1 cellular context compared by ENCODE assay signal in the genomic region with DNA sequence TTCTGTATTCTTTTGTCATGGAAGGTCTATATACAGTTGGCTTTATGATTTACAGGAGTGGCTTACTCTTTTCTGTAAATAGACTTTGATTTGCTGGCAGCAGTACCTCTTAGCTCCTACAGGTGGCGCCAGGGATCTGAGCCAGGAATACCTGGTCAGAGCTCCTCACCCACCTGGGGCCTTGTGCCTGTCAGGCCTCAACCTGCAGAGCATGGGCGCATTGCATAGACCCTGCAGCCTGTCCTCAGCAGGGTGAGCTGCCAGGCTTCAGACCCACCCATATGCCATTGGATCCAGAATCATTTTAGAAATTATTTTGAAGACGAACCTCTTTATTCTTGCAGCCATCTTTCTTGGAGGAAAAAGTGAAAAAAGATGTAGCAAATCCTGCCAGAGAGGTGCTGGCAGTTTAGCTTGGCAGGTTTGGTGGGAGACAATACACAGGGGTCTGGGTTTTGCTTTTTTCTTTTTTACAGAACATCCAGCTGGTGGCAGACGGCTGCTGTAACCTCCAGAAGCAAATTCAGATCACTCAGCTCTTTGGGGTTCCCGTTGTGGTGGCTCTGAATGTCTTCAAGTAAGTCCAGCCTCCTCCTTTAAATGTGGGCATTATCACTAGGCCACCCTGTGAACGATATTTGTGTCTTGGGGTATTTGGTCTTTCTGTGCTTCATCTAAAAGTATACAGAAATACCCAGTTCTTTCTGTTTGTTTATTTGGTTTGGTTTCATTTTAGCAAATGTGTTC.
TF ChIP-seq lines count a peak whose summit lies in the region.

No MANE protein-coding gene starts in this region.

TF ChIP-seq in HepG2, 621 proteins besides CTCF, POLR2A, EP300 and RAD21 (continued from another document and continues in another):
- TF ChIP-seq, protein P1, sequence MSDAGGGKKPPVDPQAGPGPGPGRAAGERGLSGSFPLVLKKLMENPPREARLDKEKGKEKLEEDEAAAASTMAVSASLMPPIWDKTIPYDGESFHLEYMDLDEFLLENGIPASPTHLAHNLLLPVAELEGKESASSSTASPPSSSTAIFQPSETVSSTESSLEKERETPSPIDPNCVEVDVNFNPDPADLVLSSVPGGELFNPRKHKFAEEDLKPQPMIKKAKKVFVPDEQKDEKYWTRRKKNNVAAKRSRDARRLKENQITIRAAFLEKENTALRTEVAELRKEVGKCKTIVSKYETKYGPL (CRISPR knock-in tag; IDR thresholded peaks at IDR 0.05) = no peak
- TF ChIP-seq NPAS2 (CRISPR knock-in tag; IDR thresholded peaks at IDR 0.05; ENCODE audit: borderline replicate concordance) = no peak
- TF ChIP-seq ATF1 (CRISPR knock-in tag; IDR thresholded peaks at IDR 0.05) = no peak
- no peak for TF ChIP-seq AGO2 (optimal IDR thresholded peaks at IDR 0.05; ENCODE audit: low read depth, low read length)
- TF ChIP-seq, protein P2, sequence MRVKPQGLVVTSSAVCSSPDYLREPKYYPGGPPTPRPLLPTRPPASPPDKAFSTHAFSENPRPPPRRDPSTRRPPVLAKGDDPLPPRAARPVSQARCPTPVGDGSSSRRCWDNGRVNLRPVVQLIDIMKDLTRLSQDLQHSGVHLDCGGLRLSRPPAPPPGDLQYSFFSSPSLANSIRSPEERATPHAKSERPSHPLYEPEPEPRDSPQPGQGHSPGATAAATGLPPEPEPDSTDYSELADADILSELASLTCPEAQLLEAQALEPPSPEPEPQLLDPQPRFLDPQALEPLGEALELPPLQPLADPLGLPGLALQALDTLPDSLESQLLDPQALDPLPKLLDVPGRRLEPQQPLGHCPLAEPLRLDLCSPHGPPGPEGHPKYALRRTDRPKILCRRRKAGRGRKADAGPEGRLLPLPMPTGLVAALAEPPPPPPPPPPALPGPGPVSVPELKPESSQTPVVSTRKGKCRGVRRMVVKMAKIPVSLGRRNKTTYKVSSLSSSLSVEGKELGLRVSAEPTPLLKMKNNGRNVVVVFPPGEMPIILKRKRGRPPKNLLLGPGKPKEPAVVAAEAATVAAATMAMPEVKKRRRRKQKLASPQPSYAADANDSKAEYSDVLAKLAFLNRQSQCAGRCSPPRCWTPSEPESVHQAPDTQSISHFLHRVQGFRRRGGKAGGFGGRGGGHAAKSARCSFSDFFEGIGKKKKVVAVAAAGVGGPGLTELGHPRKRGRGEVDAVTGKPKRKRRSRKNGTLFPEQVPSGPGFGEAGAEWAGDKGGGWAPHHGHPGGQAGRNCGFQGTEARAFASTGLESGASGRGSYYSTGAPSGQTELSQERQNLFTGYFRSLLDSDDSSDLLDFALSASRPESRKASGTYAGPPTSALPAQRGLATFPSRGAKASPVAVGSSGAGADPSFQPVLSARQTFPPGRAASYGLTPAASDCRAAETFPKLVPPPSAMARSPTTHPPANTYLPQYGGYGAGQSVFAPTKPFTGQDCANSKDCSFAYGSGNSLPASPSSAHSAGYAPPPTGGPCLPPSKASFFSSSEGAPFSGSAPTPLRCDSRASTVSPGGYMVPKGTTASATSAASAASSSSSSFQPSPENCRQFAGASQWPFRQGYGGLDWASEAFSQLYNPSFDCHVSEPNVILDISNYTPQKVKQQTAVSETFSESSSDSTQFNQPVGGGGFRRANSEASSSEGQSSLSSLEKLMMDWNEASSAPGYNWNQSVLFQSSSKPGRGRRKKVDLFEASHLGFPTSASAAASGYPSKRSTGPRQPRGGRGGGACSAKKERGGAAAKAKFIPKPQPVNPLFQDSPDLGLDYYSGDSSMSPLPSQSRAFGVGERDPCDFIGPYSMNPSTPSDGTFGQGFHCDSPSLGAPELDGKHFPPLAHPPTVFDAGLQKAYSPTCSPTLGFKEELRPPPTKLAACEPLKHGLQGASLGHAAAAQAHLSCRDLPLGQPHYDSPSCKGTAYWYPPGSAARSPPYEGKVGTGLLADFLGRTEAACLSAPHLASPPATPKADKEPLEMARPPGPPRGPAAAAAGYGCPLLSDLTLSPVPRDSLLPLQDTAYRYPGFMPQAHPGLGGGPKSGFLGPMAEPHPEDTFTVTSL (CRISPR knock-in tag; IDR thresholded peaks at IDR 0.05; ENCODE audit: borderline replicate concordance) = no peak; the same call in 1 of the 2 replicates
- no peak for TF ChIP-seq ZBED4 (CRISPR knock-in tag; IDR thresholded peaks at IDR 0.05; ENCODE audit: borderline replicate concordance)
- TF ChIP-seq ZNF749 (CRISPR knock-in tag; IDR thresholded peaks at IDR 0.05; ENCODE audit: borderline replicate concordance) = no peak
- TF ChIP-seq, protein P3, sequence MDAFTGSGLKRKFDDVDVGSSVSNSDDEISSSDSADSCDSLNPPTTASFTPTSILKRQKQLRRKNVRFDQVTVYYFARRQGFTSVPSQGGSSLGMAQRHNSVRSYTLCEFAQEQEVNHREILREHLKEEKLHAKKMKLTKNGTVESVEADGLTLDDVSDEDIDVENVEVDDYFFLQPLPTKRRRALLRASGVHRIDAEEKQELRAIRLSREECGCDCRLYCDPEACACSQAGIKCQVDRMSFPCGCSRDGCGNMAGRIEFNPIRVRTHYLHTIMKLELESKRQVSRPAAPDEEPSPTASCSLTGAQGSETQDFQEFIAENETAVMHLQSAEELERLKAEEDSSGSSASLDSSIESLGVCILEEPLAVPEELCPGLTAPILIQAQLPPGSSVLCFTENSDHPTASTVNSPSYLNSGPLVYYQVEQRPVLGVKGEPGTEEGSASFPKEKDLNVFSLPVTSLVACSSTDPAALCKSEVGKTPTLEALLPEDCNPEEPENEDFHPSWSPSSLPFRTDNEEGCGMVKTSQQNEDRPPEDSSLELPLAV (CRISPR knock-in tag; conservative IDR thresholded peaks at IDR 0.05; ENCODE audit: low read depth) = no peak
- TF ChIP-seq, protein P4, sequence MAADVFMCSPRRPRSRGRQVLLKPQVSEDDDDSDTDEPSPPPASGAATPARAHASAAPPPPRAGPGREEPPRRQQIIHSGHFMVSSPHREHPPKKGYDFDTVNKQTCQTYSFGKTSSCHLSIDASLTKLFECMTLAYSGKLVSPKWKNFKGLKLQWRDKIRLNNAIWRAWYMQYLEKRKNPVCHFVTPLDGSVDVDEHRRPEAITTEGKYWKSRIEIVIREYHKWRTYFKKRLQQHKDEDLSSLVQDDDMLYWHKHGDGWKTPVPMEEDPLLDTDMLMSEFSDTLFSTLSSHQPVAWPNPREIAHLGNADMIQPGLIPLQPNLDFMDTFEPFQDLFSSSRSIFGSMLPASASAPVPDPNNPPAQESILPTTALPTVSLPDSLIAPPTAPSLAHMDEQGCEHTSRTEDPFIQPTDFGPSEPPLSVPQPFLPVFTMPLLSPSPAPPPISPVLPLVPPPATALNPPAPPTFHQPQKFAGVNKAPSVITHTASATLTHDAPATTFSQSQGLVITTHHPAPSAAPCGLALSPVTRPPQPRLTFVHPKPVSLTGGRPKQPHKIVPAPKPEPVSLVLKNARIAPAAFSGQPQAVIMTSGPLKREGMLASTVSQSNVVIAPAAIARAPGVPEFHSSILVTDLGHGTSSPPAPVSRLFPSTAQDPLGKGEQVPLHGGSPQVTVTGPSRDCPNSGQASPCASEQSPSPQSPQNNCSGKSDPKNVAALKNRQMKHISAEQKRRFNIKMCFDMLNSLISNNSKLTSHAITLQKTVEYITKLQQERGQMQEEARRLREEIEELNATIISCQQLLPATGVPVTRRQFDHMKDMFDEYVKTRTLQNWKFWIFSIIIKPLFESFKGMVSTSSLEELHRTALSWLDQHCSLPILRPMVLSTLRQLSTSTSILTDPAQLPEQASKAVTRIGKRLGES (CRISPR knock-in tag; IDR thresholded peaks at IDR 0.05; ENCODE audit: borderline replicate concordance) = no peak
- no peak for TF ChIP-seq ZNF644 (CRISPR knock-in tag; IDR thresholded peaks at IDR 0.05; ENCODE audit: low read depth)
- no peak for TF ChIP-seq ZBTB3 (CRISPR knock-in tag; IDR thresholded peaks at IDR 0.05; ENCODE audit: borderline replicate concordance, low read depth)
- TF ChIP-seq, protein P5, sequence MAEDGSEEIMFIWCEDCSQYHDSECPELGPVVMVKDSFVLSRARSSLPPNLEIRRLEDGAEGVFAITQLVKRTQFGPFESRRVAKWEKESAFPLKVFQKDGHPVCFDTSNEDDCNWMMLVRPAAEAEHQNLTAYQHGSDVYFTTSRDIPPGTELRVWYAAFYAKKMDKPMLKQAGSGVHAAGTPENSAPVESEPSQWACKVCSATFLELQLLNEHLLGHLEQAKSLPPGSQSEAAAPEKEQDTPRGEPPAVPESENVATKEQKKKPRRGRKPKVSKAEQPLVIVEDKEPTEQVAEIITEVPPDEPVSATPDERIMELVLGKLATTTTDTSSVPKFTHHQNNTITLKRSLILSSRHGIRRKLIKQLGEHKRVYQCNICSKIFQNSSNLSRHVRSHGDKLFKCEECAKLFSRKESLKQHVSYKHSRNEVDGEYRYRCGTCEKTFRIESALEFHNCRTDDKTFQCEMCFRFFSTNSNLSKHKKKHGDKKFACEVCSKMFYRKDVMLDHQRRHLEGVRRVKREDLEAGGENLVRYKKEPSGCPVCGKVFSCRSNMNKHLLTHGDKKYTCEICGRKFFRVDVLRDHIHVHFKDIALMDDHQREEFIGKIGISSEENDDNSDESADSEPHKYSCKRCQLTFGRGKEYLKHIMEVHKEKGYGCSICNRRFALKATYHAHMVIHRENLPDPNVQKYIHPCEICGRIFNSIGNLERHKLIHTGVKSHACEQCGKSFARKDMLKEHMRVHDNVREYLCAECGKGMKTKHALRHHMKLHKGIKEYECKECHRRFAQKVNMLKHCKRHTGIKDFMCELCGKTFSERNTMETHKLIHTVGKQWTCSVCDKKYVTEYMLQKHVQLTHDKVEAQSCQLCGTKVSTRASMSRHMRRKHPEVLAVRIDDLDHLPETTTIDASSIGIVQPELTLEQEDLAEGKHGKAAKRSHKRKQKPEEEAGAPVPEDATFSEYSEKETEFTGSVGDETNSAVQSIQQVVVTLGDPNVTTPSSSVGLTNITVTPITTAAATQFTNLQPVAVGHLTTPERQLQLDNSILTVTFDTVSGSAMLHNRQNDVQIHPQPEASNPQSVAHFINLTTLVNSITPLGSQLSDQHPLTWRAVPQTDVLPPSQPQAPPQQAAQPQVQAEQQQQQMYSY (CRISPR knock-in tag; IDR thresholded peaks at IDR 0.05) = no peak
- TF ChIP-seq, protein P6, sequence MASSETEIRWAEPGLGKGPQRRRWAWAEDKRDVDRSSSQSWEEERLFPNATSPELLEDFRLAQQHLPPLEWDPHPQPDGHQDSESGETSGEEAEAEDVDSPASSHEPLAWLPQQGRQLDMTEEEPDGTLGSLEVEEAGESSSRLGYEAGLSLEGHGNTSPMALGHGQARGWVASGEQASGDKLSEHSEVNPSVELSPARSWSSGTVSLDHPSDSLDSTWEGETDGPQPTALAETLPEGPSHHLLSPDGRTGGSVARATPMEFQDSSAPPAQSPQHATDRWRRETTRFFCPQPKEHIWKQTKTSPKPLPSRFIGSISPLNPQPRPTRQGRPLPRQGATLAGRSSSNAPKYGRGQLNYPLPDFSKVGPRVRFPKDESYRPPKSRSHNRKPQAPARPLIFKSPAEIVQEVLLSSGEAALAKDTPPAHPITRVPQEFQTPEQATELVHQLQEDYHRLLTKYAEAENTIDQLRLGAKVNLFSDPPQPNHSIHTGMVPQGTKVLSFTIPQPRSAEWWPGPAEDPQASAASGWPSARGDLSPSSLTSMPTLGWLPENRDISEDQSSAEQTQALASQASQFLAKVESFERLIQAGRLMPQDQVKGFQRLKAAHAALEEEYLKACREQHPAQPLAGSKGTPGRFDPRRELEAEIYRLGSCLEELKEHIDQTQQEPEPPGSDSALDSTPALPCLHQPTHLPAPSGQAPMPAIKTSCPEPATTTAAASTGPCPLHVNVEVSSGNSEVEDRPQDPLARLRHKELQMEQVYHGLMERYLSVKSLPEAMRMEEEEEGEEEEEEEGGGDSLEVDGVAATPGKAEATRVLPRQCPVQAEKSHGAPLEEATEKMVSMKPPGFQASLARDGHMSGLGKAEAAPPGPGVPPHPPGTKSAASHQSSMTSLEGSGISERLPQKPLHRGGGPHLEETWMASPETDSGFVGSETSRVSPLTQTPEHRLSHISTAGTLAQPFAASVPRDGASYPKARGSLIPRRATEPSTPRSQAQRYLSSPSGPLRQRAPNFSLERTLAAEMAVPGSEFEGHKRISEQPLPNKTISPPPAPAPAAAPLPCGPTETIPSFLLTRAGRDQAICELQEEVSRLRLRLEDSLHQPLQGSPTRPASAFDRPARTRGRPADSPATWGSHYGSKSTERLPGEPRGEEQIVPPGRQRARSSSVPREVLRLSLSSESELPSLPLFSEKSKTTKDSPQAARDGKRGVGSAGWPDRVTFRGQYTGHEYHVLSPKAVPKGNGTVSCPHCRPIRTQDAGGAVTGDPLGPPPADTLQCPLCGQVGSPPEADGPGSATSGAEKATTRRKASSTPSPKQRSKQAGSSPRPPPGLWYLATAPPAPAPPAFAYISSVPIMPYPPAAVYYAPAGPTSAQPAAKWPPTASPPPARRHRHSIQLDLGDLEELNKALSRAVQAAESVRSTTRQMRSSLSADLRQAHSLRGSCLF (CRISPR knock-in tag; IDR thresholded peaks at IDR 0.05; ENCODE audit: borderline replicate concordance) = no peak
- peak; percentile 59; the same call in 1 of the 2 replicates for TF ChIP-seq MIER3 (CRISPR knock-in tag; IDR thresholded peaks at IDR 0.05; ENCODE audit: borderline replicate concordance)
- no peak for TF ChIP-seq KAT2B (IDR thresholded peaks at IDR 0.05; ENCODE audit: borderline replicate concordance, low read depth, low read length)
- no peak for TF ChIP-seq HES4 (CRISPR knock-in tag; IDR thresholded peaks at IDR 0.05; ENCODE audit: borderline replicate concordance)
- TF ChIP-seq ZNF367 (CRISPR knock-in tag; IDR thresholded peaks at IDR 0.05; ENCODE audit: borderline replicate concordance) = no peak
- TF ChIP-seq CC2D1A (CRISPR knock-in tag; IDR thresholded peaks at IDR 0.05) = no peak
- TF ChIP-seq KDM2A (CRISPR knock-in tag; IDR thresholded peaks at IDR 0.05; ENCODE audit: borderline replicate concordance, low read depth) = peak; percentile 72; the same call in 1 of the 2 replicates
- no peak for TF ChIP-seq SMARCC2 (IDR thresholded peaks at IDR 0.05)
- no peak for TF ChIP-seq SIN3A (IDR thresholded peaks at IDR 0.05; ENCODE audit: borderline replicate concordance, low read depth, low read length)
- TF ChIP-seq ATF7-NPFF (CRISPR knock-in tag; IDR thresholded peaks at IDR 0.05; ENCODE audit: low read depth) = no peak
- TF ChIP-seq NONO (IDR thresholded peaks at IDR 0.05) = no peak
- no peak for TF ChIP-seq NONO (CRISPR knock-in tag; conservative IDR thresholded peaks at IDR 0.05)
- TF ChIP-seq FOXA3 (CRISPR knock-in tag; IDR thresholded peaks at IDR 0.05) = peak; percentile 60
- TF ChIP-seq EZH2 (conservative IDR thresholded peaks at IDR 0.05; ENCODE audit: low read depth, low read length) = no peak
